In the genomic region with DNA sequence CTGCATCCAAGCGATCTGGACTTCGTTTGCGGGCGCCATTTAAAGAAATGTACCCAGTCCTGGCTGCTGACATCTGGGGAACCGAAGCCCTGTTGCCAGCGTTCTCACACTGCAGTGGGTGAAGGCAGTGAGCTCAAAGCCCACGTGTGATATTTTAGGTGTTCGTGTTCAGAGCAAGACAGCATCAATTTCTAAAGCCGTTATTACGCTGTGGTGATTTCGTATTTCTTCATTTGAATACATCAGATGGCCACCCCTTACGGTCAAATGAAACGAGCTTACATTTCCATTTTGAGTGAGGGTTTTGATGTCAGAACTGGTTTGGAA, we compare ENCODE assay signal across 8 cellular contexts. TPM values are rescaled to one million over a fixed set of nuclear protein-coding genes. Genes with fewer than 3 reads are reported as not detected.
DNase-seq lines count a peak whose midpoint lies in the region; ATAC-seq and TF ChIP-seq lines count a peak whose summit lies in the region.

No MANE protein-coding gene starts in this region.

- peak; percentile 20 for DNase-seq in NCI-H345 (lab: John Stamatoyannopoulos, UW)
- no peak for DNase-seq in NCI-H345 treated with DMSO at 0.1 percent for 48 hours (lab: John Stamatoyannopoulos, UW; ENCODE audit: unreplicated experiment)
- DNase-seq in PC-9, result no peak
- DNase-seq in esophagus muscularis mucosa (ENCODE audit: extremely low spot score), result no peak
- DNase-seq in psoas muscle, result no peak
- DNase-seq in germinal center (ENCODE audit: low spot score), result no peak
- DNase-seq in DMS153 treated with DMSO at 0.1 percent for 48 hours (lab: John Stamatoyannopoulos, UW; ENCODE audit: unreplicated experiment), result no peak
- DNase-seq in stimulated activated CD4-positive, alpha-beta T cell treated with anti-CD3 and anti-CD28 coated beads, Interleukin-12 subunit alpha, Interleukin-12 subunit beta, amount 100 ng/mL, for 4 hours, result no peak

- H3K27ac ChIP-seq in PC-9, result peak overlapping the region; percentile 95
- H3K27ac ChIP-seq in esophagus muscularis mucosa (replicated peaks in 1 of 4), result peak overlapping the region in 3 of 4 donors; percentile 45 to 67 (median 59)
- peak overlapping the region; percentile 65 for H3K27ac ChIP-seq in psoas muscle

- intact Hi-C loops in PC-9 (cut with micrococcal nuclease; ENCODE audit: unreplicated experiment), result loop anchor here (5.0 kb wide), 1 partner anchor 35 kb away; no protein-coding TSS in a partner anchor
- intact Hi-C loops in esophagus muscularis mucosa (cut with DNase I), result loop anchor here (10.0 kb wide), 1 partner anchor 298 kb away; the partner anchor contains the start of gene PTPN13
- intact Hi-C loops in psoas muscle (cut with DNase I), result loop anchor here in 1 of 2 donors (10.0 kb wide), 1 partner anchor 298 kb away; the partner anchor contains the start of gene PTPN13

- CTCF ChIA-PET in PC-9 (lab: Charles Lee), result no interaction called here

- H3K9me3 ChIP-seq in PC-9 (ENCODE audit: insufficient read depth, low read depth), result no peaks in the 10 kb centered on the region
- H3K9me3 ChIP-seq in esophagus muscularis mucosa, result no peaks in the 10 kb centered on the region
- no peaks in the 10 kb centered on the region for H3K9me3 ChIP-seq in psoas muscle

- peak overlapping the region; percentile 92 for H3K4me2 ChIP-seq in PC-9

- POLR2A ChIA-PET in PC-9 (lab: Charles Lee; ENCODE audit: unreplicated experiment), result interaction anchor here (0.6 kb wide), 2 partner anchors 30 to 378 kb away, joined by 4 to 10 read pairs; no protein-coding TSS in a partner anchor

- no peaks in the 10 kb centered on the region for H3K27me3 ChIP-seq in PC-9 (ENCODE audit: insufficient read depth, low read depth)
- no peaks in the 10 kb centered on the region for H3K27me3 ChIP-seq in esophagus muscularis mucosa
- H3K27me3 ChIP-seq in psoas muscle (ENCODE audit: insufficient read depth in 3 of 3, low read length in 2 of 3), result no peaks in the 10 kb centered on the region

- H3K9me2 ChIP-seq in PC-9 (ENCODE audit: insufficient read depth), result no peaks in the 10 kb centered on the region

- peaks cover 8% of the 10 kb centered on the region for H3K4me1 ChIP-seq in PC-9 (replicated peaks; ENCODE audit: insufficient read depth)
- H3K4me1 ChIP-seq in esophagus muscularis mucosa, result peaks cover 2 to 20% (median 14%) of the 10 kb centered on the region in 4 donors
- peaks cover 11% of the 10 kb centered on the region for H3K4me1 ChIP-seq in psoas muscle

- H3K79me2 ChIP-seq in PC-9 (ENCODE audit: low read depth), result no peaks in the 10 kb centered on the region

- H3F3A ChIP-seq in PC-9 (ENCODE audit: insufficient read depth, low read depth), result peaks cover 6% of the 10 kb centered on the region; the same call in 1 of the 2 replicates

- H3K36me3 ChIP-seq in PC-9 (ENCODE audit: low read depth), result no peaks in the 10 kb centered on the region
- no peaks in the 10 kb centered on the region for H3K36me3 ChIP-seq in esophagus muscularis mucosa
- H3K36me3 ChIP-seq in psoas muscle (ENCODE audit: insufficient read depth in 1 of 2, low read depth in 1 of 2), result peaks cover 0 to 2% of the 10 kb centered on the region in 2 donors

- ATAC-seq in psoas muscle, result peak in 2 of 4 donors; percentile 24 to 27

- TF ChIP-seq EP300 in esophagus muscularis mucosa (IDR thresholded peaks at IDR 0.05), result no peak

- TF ChIP-seq CTCF in PC-9 (conservative IDR thresholded peaks at IDR 0.05) (no peak), esophagus muscularis mucosa (IDR thresholded peaks at IDR 0.05) (no peak), psoas muscle (IDR thresholded peaks at IDR 0.05) (no peak)

- peak overlapping the region; percentile 92 for H2AFZ ChIP-seq in PC-9

- H4K20me1 ChIP-seq in PC-9 (ENCODE audit: insufficient read depth), result no peaks in the 10 kb centered on the region

- H3K4me3 ChIP-seq in PC-9, result peak overlapping the region; percentile 71
- H3K4me3 ChIP-seq in esophagus muscularis mucosa, result peak overlapping the region; percentile 66 to 88 (median 69)
- H3K4me3 ChIP-seq in psoas muscle, result peak overlapping the region; percentile 97

- TF ChIP-seq POLR2A in esophagus muscularis mucosa (IDR thresholded peaks at IDR 0.05; ENCODE audit: low read depth), result no peak

- no TSS peak for BruUV-seq in PC-9 (replicated peaks; lab: Mats Ljungman, UMichigan)

- 7% methylated on average over 9 of the region's 13 CpGs for WGBS in esophagus muscularis mucosa
- 8 to 10% (median 10%) methylated on average over 12 to 13 of the region's 13 CpGs for WGBS in psoas muscle, 3 donors

RNA-seq across cellular contexts. Expression of gene C4orf36, which starts 0.4 kb away (rescaled TPM):
- total RNA-seq in PC-9 (2021), result 2.0 TPM in 1 of 2 replicates, not detected in the other
- 1 to 10 TPM in 1 of 4 donors, not detected in 3; 1.3 TPM for total RNA-seq in esophagus muscularis mucosa
- 1 to 10 TPM in 1 of 4 donors, not detected in 3; 1.5 TPM for total RNA-seq in psoas muscle
- under 1 TPM in 2 of 3 donors, not detected in 1; 0.45 to 0.70 TPM for polyA plus RNA-seq in psoas muscle

RNA-seq across cellular contexts. Expression of gene AFF1, which starts 42.2 kb away (rescaled TPM):
- 45.3 and 52.8 TPM in 2 replicates for total RNA-seq in PC-9 (2021)
- 10 to 100 TPM; 53.6 to 85.2 (median 70.6) TPM for total RNA-seq in esophagus muscularis mucosa
- total RNA-seq in psoas muscle, result 100 to 1,000 TPM; 118 to 149 (median 122) TPM
- 100 to 1,000 TPM in 2 of 3 donors, 10 to 100 TPM in 1; 62.7 to 171 (median 115) TPM for polyA plus RNA-seq in psoas muscle

RNA-seq across cellular contexts. Expression of gene SLC10A6, which starts 43.4 kb away (rescaled TPM):
- not detected in 2 replicates for total RNA-seq in PC-9 (2021)
- total RNA-seq in esophagus muscularis mucosa, result 1 to 10 TPM in 3 of 4 donors, not detected in 1; 1.8 to 8.4 (median 3.4) TPM
- under 1 TPM in 3 of 4 donors, not detected in 1; 0.30 to 0.79 (median 0.32) TPM for total RNA-seq in psoas muscle
- polyA plus RNA-seq in psoas muscle, result under 1 TPM; 0.27 to 0.38 (median 0.30) TPM
